Comparison of ENCODE assay signal across 20 cellular contexts in the genomic region with DNA sequence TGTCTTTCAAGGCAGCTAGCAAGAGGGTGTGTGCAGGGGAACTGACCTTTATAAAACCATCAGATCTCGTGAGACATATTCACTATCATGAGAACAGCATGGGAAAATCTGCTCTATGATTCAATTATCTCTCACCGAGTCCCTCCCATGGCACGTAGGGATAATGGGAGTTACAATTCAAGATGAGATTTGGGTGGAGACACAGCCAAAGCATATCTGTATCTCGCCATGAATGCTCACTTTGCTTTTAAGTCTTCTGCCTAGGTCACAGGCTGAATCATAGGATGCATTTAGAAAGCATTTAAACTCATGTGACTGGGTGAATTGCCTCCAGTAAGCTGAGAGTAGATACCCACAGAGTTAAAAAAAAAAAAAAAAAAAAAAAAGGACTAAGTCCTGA.
"Had no signal": no experiment of that assay in that cellular context is flagged by ENCODE, and none has a peak within 500 bp of the region (broad histone marks: within the 10 kb centered on the region; RNA-seq: fewer than 3 reads in every experiment).

No MANE protein-coding gene starts in this region.

- DNase-seq: KBM-7, MG63, NCI-H1092, NCI-H1105 treated with DMSO at 0.1 percent for 48 hours, NCI-H1417 treated with DMSO at 0.1 percent for 48 hours, NCI-H146, NCI-H1694 treated with DMSO at 0.1 percent for 48 hours, NCI-H1930, NCI-H2081, NCI-H2107, NCI-H2227 treated with DMSO at 0.1 percent for 48 hours, NCI-H510A, NCI-H524 treated with DMSO at 0.1 percent for 48 hours, NCI-H69, NCI-H774, PC-3, SHP77, SJCRH30 had no signal

- ATAC-seq: Panc1, PC-3 had no signal

- H3K4me3 ChIP-seq: MG63, SJCRH30, SK-N-MC had no signal
